8 cellular contexts compared by ENCODE assay signal in genomic region chr13:97574926-97575325, GRCh38.
DNase-seq lines count a peak whose midpoint lies in the region; ATAC-seq and TF ChIP-seq lines count a peak whose summit lies in the region.

No MANE protein-coding gene starts in this region.

- BruUV-seq in IMR-90 (replicated peaks; lab: Mats Ljungman, UMichigan) = no TSS peak

- H3K4ac ChIP-seq in IMR-90 (ENCODE audit: low read depth, low read length) (no peak overlapping the region), mesenchymal stem cell (ENCODE audit: low read depth in 1 of 2, low read length in 2 of 2) (no peak overlapping the region)

- peak; percentile 55 for TF ChIP-seq CTCF in IMR-90 (conservative IDR thresholded peaks at IDR 0.05; ENCODE audit: low read depth, low read length)

- H3K4me2 ChIP-seq in IMR-90 (ENCODE audit: low read depth, low read length) (no peak overlapping the region), mesenchymal stem cell (ENCODE audit: low read length, poor library complexity, severe bottlenecking) (no peak overlapping the region)

- no peak overlapping the region for H3K27ac ChIP-seq in IMR-90 (ENCODE audit: insufficient read depth, low read length)
- no peak overlapping the region for H3K27ac ChIP-seq in mesenchymal stem cell (ENCODE audit: low read length, poor library complexity, severe bottlenecking)

- CTCF ChIA-PET in activated CD4-positive, alpha-beta T cell treated with anti-CD3 and anti-CD28 coated beads for 36 hours (lab: Charles Lee) = interaction anchor here (0.7 to 0.8 kb wide), 2 partner anchors 9 to 557 kb away, joined by 3 read pairs; no protein-coding TSS in a partner anchor
- CTCF ChIA-PET in IMR-90 (lab: Yijun Ruan, JAX) = interaction anchor here (0.6 to 1.0 kb wide), 5 partner anchors 11 to 450 kb away, joined by 3 to 4 read pairs (median 3); no protein-coding TSS in a partner anchor

- H4K20me1 ChIP-seq in IMR-90 (ENCODE audit: insufficient read depth, low read length) = no peaks in the 10 kb centered on the region

- H3K36me3 ChIP-seq in IMR-90 (ENCODE audit: control insufficient read depth, insufficient read depth, low read length) (no peaks in the 10 kb centered on the region), mesenchymal stem cell (ENCODE audit: control insufficient read depth in 1 of 2, insufficient read depth in 2 of 2, low read depth in 1 of 2, low read length in 2 of 2) (no peaks in the 10 kb centered on the region)

- H3K56ac ChIP-seq in IMR-90 (ENCODE audit: extremely low read depth, insufficient read depth, low read length) = no peak overlapping the region

- H2BK120ac ChIP-seq in IMR-90 (ENCODE audit: low read depth, low read length) (no peak overlapping the region), mesenchymal stem cell (ENCODE audit: low read depth, low read length) (no peak overlapping the region)

- H4K91ac ChIP-seq in IMR-90 (ENCODE audit: insufficient read depth, low read depth, low read length) = no peak overlapping the region
- H4K91ac ChIP-seq in mesenchymal stem cell (ENCODE audit: low read length) = no peak overlapping the region

- H3K4me3 Mint-ChIP-seq in activated CD4-positive, alpha-beta T cell treated with anti-CD3 and anti-CD28 coated beads for 36 hours = no peak overlapping the region
- no peak overlapping the region for H3K4me3 Mint-ChIP-seq in activated T-cell treated with anti-CD3 and anti-CD28 coated beads, Interleukin-2, amount 50 U/mL, for 4 hours

- in situ Hi-C loops in IMR-90 (cut with MboI; ENCODE audit: low sequenced_read_pairs) = no loop called here

- H3K18ac ChIP-seq in IMR-90 (ENCODE audit: low read depth, low read length) (no peak overlapping the region), mesenchymal stem cell (ENCODE audit: low read depth in 1 of 2, low read length in 2 of 2) (no peak overlapping the region)

- peaks cover 3% of the 10 kb centered on the region for H3K9me3 Mint-ChIP-seq in activated CD4-positive, alpha-beta T cell treated with anti-CD3 and anti-CD28 coated beads for 36 hours (ENCODE audit: low read depth)
- peaks cover 3% of the 10 kb centered on the region for H3K9me3 Mint-ChIP-seq in activated T-cell treated with anti-CD3 and anti-CD28 coated beads, Interleukin-2, amount 50 U/mL, for 4 hours

- H3K79me1 ChIP-seq in IMR-90 (ENCODE audit: low read depth in 1 of 2, low read length in 2 of 2) (no peaks in the 10 kb centered on the region), mesenchymal stem cell (replicated peaks; ENCODE audit: low read length, poor library complexity, severe bottlenecking) (no peaks in the 10 kb centered on the region)

- no peak overlapping the region for H3K27ac Mint-ChIP-seq in activated CD4-positive, alpha-beta T cell treated with anti-CD3 and anti-CD28 coated beads for 36 hours

- DNase-seq in activated CD4-positive, alpha-beta T cell treated with anti-CD3 and anti-CD28 coated beads for 36 hours = peak; percentile 50
- no peak for DNase-seq in activated CD4-positive, alpha-beta T cell treated with anti-CD3 and anti-CD28 coated beads for 4 hours
- DNase-seq in IMR-90 (peak; percentile 52), astrocyte of the hippocampus (ENCODE audit: low read depth, low spot score) (peak; percentile 13), mesenchymal stem cell (peak; percentile 56), GOT3 (lab: John Stamatoyannopoulos, UW) (no peak)
- no peak for DNase-seq in activated T-cell treated with anti-CD3 and anti-CD28 coated beads, Interleukin-2, amount 50 U/mL, for 4 hours

- H3K27me3 ChIP-seq in IMR-90 (ENCODE audit: control insufficient read depth, insufficient read depth, low read length) = peaks cover 2% of the 10 kb centered on the region; the same call in 1 of the 2 replicates
- no peaks in the 10 kb centered on the region for H3K27me3 ChIP-seq in mesenchymal stem cell (ENCODE audit: control insufficient read depth in 1 of 2, insufficient read depth in 1 of 2, low read length in 2 of 2)

- no peaks in the 10 kb centered on the region for H3K9me1 ChIP-seq in IMR-90 (ENCODE audit: insufficient read depth, low read length)

- POLR2A ChIA-PET in activated CD4-positive, alpha-beta T cell treated with anti-CD3 and anti-CD28 coated beads for 36 hours (lab: Charles Lee) = no interaction called here
- POLR2A ChIA-PET in IMR-90 (lab: Charles Lee; ENCODE audit: unreplicated experiment) = no interaction called here

- no peak overlapping the region for H4K5ac ChIP-seq in IMR-90 (ENCODE audit: low read depth, low read length)

- peaks cover 14% of the 10 kb centered on the region for H3K27me3 Mint-ChIP-seq in activated CD4-positive, alpha-beta T cell treated with anti-CD3 and anti-CD28 coated beads for 36 hours
- H3K27me3 Mint-ChIP-seq in activated T-cell treated with anti-CD3 and anti-CD28 coated beads, Interleukin-2, amount 50 U/mL, for 4 hours (ENCODE audit: low read depth) = peaks cover 2% of the 10 kb centered on the region

- no peak overlapping the region for H2BK20ac ChIP-seq in IMR-90 (ENCODE audit: low read depth, low read length)

- H3K9ac ChIP-seq in IMR-90 (ENCODE audit: low read depth, low read length) (no peak overlapping the region), mesenchymal stem cell (ENCODE audit: low read length) (no peak overlapping the region)

- H3K4me1 ChIP-seq in IMR-90 (ENCODE audit: control insufficient read depth, insufficient read depth, low read length) (peaks cover 2% of the 10 kb centered on the region; the same call in 1 of the 2 replicates), mesenchymal stem cell (ENCODE audit: control insufficient read depth, insufficient read depth, low read depth, low read length) (no peaks in the 10 kb centered on the region)

- H3K4me3 ChIP-seq in IMR-90 (ENCODE audit: insufficient read depth, low read depth, low read length) (no peak overlapping the region), mesenchymal stem cell (ENCODE audit: insufficient read depth in 1 of 2, low read depth in 1 of 2, low read length in 2 of 2) (no peak overlapping the region)

- H3K23ac ChIP-seq in IMR-90 (ENCODE audit: low read depth, low read length) (no peak overlapping the region), mesenchymal stem cell (ENCODE audit: low read length in 2 of 2) (no peak overlapping the region)

- no peak for TF ChIP-seq POLR2A in IMR-90 (IDR thresholded peaks at IDR 0.05; ENCODE audit: low read depth, low read length)

- no peak overlapping the region for H2AK9ac ChIP-seq in IMR-90 (replicated peaks; ENCODE audit: low read depth, low read length, poor library complexity)

- H3K36me3 Mint-ChIP-seq in activated CD4-positive, alpha-beta T cell treated with anti-CD3 and anti-CD28 coated beads for 36 hours (ENCODE audit: low read depth) = no peaks in the 10 kb centered on the region
- no peaks in the 10 kb centered on the region for H3K36me3 Mint-ChIP-seq in activated T-cell treated with anti-CD3 and anti-CD28 coated beads, Interleukin-2, amount 50 U/mL, for 4 hours (ENCODE audit: insufficient read depth)

- dilution Hi-C loops in IMR-90 (cut with HindIII; ENCODE audit: low sequenced_read_pairs, unreplicated experiment) = no loop called here

- no peaks in the 10 kb centered on the region for H3K4me1 Mint-ChIP-seq in activated CD4-positive, alpha-beta T cell treated with anti-CD3 and anti-CD28 coated beads for 36 hours
- H3K4me1 Mint-ChIP-seq in activated T-cell treated with anti-CD3 and anti-CD28 coated beads, Interleukin-2, amount 50 U/mL, for 4 hours (ENCODE audit: low read depth) = no peaks in the 10 kb centered on the region

- H3K14ac ChIP-seq in IMR-90 (replicated peaks; ENCODE audit: low read depth, low read length) = no peak overlapping the region
- no peak overlapping the region for H3K14ac ChIP-seq in mesenchymal stem cell (ENCODE audit: low read length in 2 of 2)

- H2BK5ac ChIP-seq in IMR-90 (ENCODE audit: low read depth, low read length, poor library complexity, severe bottlenecking) (no peak overlapping the region), mesenchymal stem cell (ENCODE audit: low read depth, low read length, poor library complexity, severe bottlenecking) (no peak overlapping the region)

- H4K8ac ChIP-seq in IMR-90 (ENCODE audit: low read depth in 2 of 2, low read length in 2 of 2) (no peak overlapping the region), mesenchymal stem cell (ENCODE audit: low read length) (no peak overlapping the region)

- TF ChIP-seq RAD21 in IMR-90 (IDR thresholded peaks at IDR 0.05; ENCODE audit: low read length) = peak; percentile 64

- intact Hi-C loops in activated CD4-positive, alpha-beta T cell treated with anti-CD3 and anti-CD28 coated beads for 36 hours (cut with DNase I, micrococcal nuclease) = loop anchor here in 1 of 2 experiments (10.0 kb wide), 1 partner anchor 460 kb away; no protein-coding TSS in a partner anchor
- intact Hi-C loops in IMR-90 (cut with micrococcal nuclease) = loop anchor here (1.0 to 10.0 kb wide), 5 partner anchors 139 to 550 kb away; no protein-coding TSS in a partner anchor

- WGBS in IMR-90 (ENCODE audit: extremely low coverage in 2 of 2, insufficient read length in 1 of 2), 2 experiments = no CpG with 5 or more reads among the region's 5 CpGs
- 59% methylated on average over 3 of the region's 5 CpGs for WGBS in mesenchymal stem cell

- no peak overlapping the region for H2AFZ ChIP-seq in IMR-90 (replicated peaks; ENCODE audit: low read length, poor library complexity)
- H2AFZ ChIP-seq in mesenchymal stem cell (ENCODE audit: low read depth, low read length) = no peak overlapping the region

- H3K9me3 ChIP-seq in IMR-90 (ENCODE audit: control insufficient read depth, insufficient read depth, low read length) (no peaks in the 10 kb centered on the region), mesenchymal stem cell (ENCODE audit: control insufficient read depth, low read length) (no peaks in the 10 kb centered on the region)

- H2BK15ac ChIP-seq in IMR-90 (ENCODE audit: low read depth, low read length) (no peak overlapping the region), mesenchymal stem cell (ENCODE audit: low read depth, poor library complexity, severe bottlenecking) (no peak overlapping the region)

- no peak overlapping the region for H2AK5ac ChIP-seq in IMR-90 (ENCODE audit: low read depth, low read length)
- no peak overlapping the region for H2AK5ac ChIP-seq in mesenchymal stem cell (ENCODE audit: low read length, severe bottlenecking)

- no peak overlapping the region for H2BK12ac ChIP-seq in mesenchymal stem cell (ENCODE audit: low read length in 2 of 2)

- no peak for ATAC-seq in activated CD4-positive, alpha-beta T cell treated with anti-CD3 and anti-CD28 coated beads for 36 hours
- peak; percentile 80 for ATAC-seq in IMR-90 (ENCODE audit: low read depth)
- no peak for ATAC-seq in HG03139 (IDR thresholded peaks at IDR 0.05; ENCODE audit: unreplicated experiment)
- no peak for ATAC-seq in activated T-cell treated with anti-CD3 and anti-CD28 coated beads, Interleukin-2, amount 50 U/mL, for 4 hours

TF ChIP-seq in IMR-90, 13 proteins besides CTCF, POLR2A, EP300 and RAD21:
- TF ChIP-seq RCOR1 (IDR thresholded peaks at IDR 0.05; ENCODE audit: insufficient replicate concordance, low read length) (no peak), RFX5 (IDR thresholded peaks at IDR 0.05; ENCODE audit: low read depth, low read length) (no peak), SMC3 (IDR thresholded peaks at IDR 0.05; ENCODE audit: low read depth, low read length) (peak; percentile 49)

Comparison
In these comparisons a context has a peak if more than half of its experiments do, and no peak if none do; other contexts are left out.
1. DNase-seq: peak in activated CD4-positive, alpha-beta T cell treated with anti-CD3 and anti-CD28 coated beads for 36 hours (single experiment), IMR-90 (single experiment), astrocyte of the hippocampus (single experiment) and mesenchymal stem cell (single experiment); none in activated CD4-positive, alpha-beta T cell treated with anti-CD3 and anti-CD28 coated beads for 4 hours (0 of 2), activated T-cell treated with anti-CD3 and anti-CD28 coated beads, Interleukin-2, amount 50 U/mL, for 4 hours (single experiment) and GOT3 (single experiment).